ENCODE assay signal across 1 cellular context in genomic region chr17:66975614-66976378, GRCh38.
A peak's percentile ranks its signal among the peaks of the same experiment; 100 is the strongest.
TF ChIP-seq lines count a peak whose summit lies in the region.

No MANE protein-coding gene starts in this region.

TF ChIP-seq in H1, 55 proteins besides CTCF, POLR2A, EP300 and RAD21:
- TF ChIP-seq, protein P1, sequence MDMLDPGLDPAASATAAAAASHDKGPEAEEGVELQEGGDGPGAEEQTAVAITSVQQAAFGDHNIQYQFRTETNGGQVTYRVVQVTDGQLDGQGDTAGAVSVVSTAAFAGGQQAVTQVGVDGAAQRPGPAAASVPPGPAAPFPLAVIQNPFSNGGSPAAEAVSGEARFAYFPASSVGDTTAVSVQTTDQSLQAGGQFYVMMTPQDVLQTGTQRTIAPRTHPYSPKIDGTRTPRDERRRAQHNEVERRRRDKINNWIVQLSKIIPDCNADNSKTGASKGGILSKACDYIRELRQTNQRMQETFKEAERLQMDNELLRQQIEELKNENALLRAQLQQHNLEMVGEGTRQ (IDR thresholded peaks at IDR 0.05; ENCODE audit: low read length), result 0 out of 2 replicates have a peak, but pooled peaks have one; percentile 27
- TF ChIP-seq KDM1A (IDR thresholded peaks at IDR 0.05; ENCODE audit: borderline replicate concordance, low read length) (no peak), BACH1 (IDR thresholded peaks at IDR 0.05; ENCODE audit: low read length) (no peak)
